1 cellular context compared by ENCODE assay signal in genomic region chr3:38837358-38837757, GRCh38.
TF ChIP-seq lines count a peak whose summit lies in the region.

No MANE protein-coding gene starts in this region.

TF ChIP-seq in IMR-90, 13 proteins besides CTCF, POLR2A, EP300 and RAD21:
- TF ChIP-seq FOS (IDR thresholded peaks at IDR 0.05; ENCODE audit: low read depth, low read length), result no peak
- TF ChIP-seq BHLHE40 (IDR thresholded peaks at IDR 0.05; ENCODE audit: low read depth, low read length), result no peak
- TF ChIP-seq MXI1 (IDR thresholded peaks at IDR 0.05; ENCODE audit: borderline replicate concordance, low read depth, low read length), result no peak
- no peak for TF ChIP-seq CHD1 (IDR thresholded peaks at IDR 0.05; ENCODE audit: low read depth, low read length)
- TF ChIP-seq USF2 (IDR thresholded peaks at IDR 0.05; ENCODE audit: low read depth, low read length), result no peak
- no peak for TF ChIP-seq MAFK (IDR thresholded peaks at IDR 0.05; ENCODE audit: low read depth, low read length)
- no peak for TF ChIP-seq MAZ (IDR thresholded peaks at IDR 0.05; ENCODE audit: borderline replicate concordance, low read depth, low read length)
- no peak for TF ChIP-seq SMC3 (IDR thresholded peaks at IDR 0.05; ENCODE audit: low read depth, low read length)
- no peak for TF ChIP-seq CEBPB (IDR thresholded peaks at IDR 0.05; ENCODE audit: low read depth, low read length)
- TF ChIP-seq NFE2L2 (IDR thresholded peaks at IDR 0.05; ENCODE audit: low read depth, low read length), result no peak
- no peak for TF ChIP-seq RCOR1 (IDR thresholded peaks at IDR 0.05; ENCODE audit: insufficient replicate concordance, low read length)
- TF ChIP-seq RFX5 (IDR thresholded peaks at IDR 0.05; ENCODE audit: low read depth, low read length), result no peak
- TF ChIP-seq ELK1 (IDR thresholded peaks at IDR 0.05; ENCODE audit: borderline replicate concordance, low read depth, low read length), result no peak
